9 cellular contexts compared by ENCODE assay signal in genomic region chr2:66426250-66427064, GRCh38. TPM values are rescaled to one million over a fixed set of nuclear protein-coding genes. Genes with fewer than 3 reads are reported as not detected.
DNase-seq lines count a peak whose midpoint lies in the region; ATAC-seq and TF ChIP-seq lines count a peak whose summit lies in the region.
"Had no signal": no experiment of that assay in that cellular context is flagged by ENCODE, and none has a peak within 500 bp of the region (broad histone marks: within the 10 kb centered on the region; RNA-seq: fewer than 3 reads in every experiment).

No MANE protein-coding gene starts in this region.

- peaks cover 12% of the 10 kb centered on the region for H3K27me3 Mint-ChIP-seq in endothelial cell (ENCODE audit: unreplicated experiment)

- H3K27me3 ChIP-seq in mucosa of stomach (ENCODE audit: control insufficient read depth, insufficient read depth, low read length) = peaks cover 22% of the 10 kb centered on the region
- H3K27me3 ChIP-seq in upper lobe of right lung = peaks cover 33% of the 10 kb centered on the region

- H3K9me3 Mint-ChIP-seq in endothelial cell (ENCODE audit: unreplicated experiment) = no peaks in the 10 kb centered on the region

- H3K27ac Mint-ChIP-seq in endothelial cell (ENCODE audit: unreplicated experiment) = no peak overlapping the region

- intact Hi-C loops in upper lobe of right lung (cut with DNase I) = no loop called here

- peak; percentile 12 for ATAC-seq in upper lobe of right lung

- H3K27ac ChIP-seq in upper lobe of right lung = no peak overlapping the region

- H3K4me3 ChIP-seq in mucosa of stomach (ENCODE audit: low read length) (peak overlapping the region; percentile 42), upper lobe of right lung (peak overlapping the region; percentile 42)

- H3K4me1 ChIP-seq in mucosa of stomach (ENCODE audit: control insufficient read depth, insufficient read depth, low read length) (peaks cover 11% of the 10 kb centered on the region), upper lobe of right lung (no peaks in the 10 kb centered on the region)

- H3K4me1 Mint-ChIP-seq in endothelial cell (ENCODE audit: unreplicated experiment) = peaks cover 19% of the 10 kb centered on the region

- DNase-seq in NCI-H2227 (lab: John Stamatoyannopoulos, UW; ENCODE audit: unreplicated experiment) (peak; percentile 30), NCI-H2227 treated with DMSO at 0.1 percent for 48 hours (lab: John Stamatoyannopoulos, UW) (no peak), endothelial cell (ENCODE audit: low spot score) (peak; percentile 18), upper lobe of right lung (no peak), NOMO-1 (lab: John Stamatoyannopoulos, UW; ENCODE audit: unreplicated experiment in 2 of 2) (no peak), NCI-H2171 treated with DMSO at 0.1 percent for 48 hours (lab: John Stamatoyannopoulos, UW) (no peak), GM19238 (ENCODE audit: insufficient read length, low spot score) (no peak)
- DNase-seq: activated naive CD4-positive, alpha-beta T cell had no signal

- peak overlapping the region; percentile 49 for H3K9ac ChIP-seq in mucosa of stomach (ENCODE audit: low read length)

- H3K36me3 ChIP-seq in mucosa of stomach (ENCODE audit: control insufficient read depth, insufficient read depth, low read length) = no peaks in the 10 kb centered on the region
- no peaks in the 10 kb centered on the region for H3K36me3 ChIP-seq in upper lobe of right lung

- no peak for TF ChIP-seq CTCF in endothelial cell (IDR thresholded peaks at IDR 0.05; ENCODE audit: unreplicated experiment)
- no peak for TF ChIP-seq CTCF in upper lobe of right lung (IDR thresholded peaks at IDR 0.05)

- H3K4me3 Mint-ChIP-seq in endothelial cell (ENCODE audit: unreplicated experiment) = peak overlapping the region; percentile 85

- peaks cover 3% of the 10 kb centered on the region for H3K36me3 Mint-ChIP-seq in endothelial cell (ENCODE audit: low read depth, unreplicated experiment)

- H3K9me3 ChIP-seq in mucosa of stomach (ENCODE audit: control insufficient read depth, low read length) = no peaks in the 10 kb centered on the region
- H3K9me3 ChIP-seq in upper lobe of right lung = no peaks in the 10 kb centered on the region

RNA-seq across cellular contexts. Expression of gene MEIS1, which starts 8.5 kb away (rescaled TPM):
- total RNA-seq in endothelial cell (ENCODE audit: unreplicated experiment) = 13.3 TPM
- 48.0 TPM for total RNA-seq in upper lobe of right lung

Comparison
In these comparisons a context has a peak if more than half of its experiments do, and no peak if none do; other contexts are left out.
1. DNase-seq: peak in NCI-H2227 (single experiment) and endothelial cell (single experiment); none in NCI-H2227 treated with DMSO at 0.1 percent for 48 hours (single experiment), upper lobe of right lung (single experiment), NOMO-1 (0 of 2), NCI-H2171 treated with DMSO at 0.1 percent for 48 hours (single experiment) and GM19238 (single experiment).